1 cellular context compared by ENCODE assay signal in the genomic region with DNA sequence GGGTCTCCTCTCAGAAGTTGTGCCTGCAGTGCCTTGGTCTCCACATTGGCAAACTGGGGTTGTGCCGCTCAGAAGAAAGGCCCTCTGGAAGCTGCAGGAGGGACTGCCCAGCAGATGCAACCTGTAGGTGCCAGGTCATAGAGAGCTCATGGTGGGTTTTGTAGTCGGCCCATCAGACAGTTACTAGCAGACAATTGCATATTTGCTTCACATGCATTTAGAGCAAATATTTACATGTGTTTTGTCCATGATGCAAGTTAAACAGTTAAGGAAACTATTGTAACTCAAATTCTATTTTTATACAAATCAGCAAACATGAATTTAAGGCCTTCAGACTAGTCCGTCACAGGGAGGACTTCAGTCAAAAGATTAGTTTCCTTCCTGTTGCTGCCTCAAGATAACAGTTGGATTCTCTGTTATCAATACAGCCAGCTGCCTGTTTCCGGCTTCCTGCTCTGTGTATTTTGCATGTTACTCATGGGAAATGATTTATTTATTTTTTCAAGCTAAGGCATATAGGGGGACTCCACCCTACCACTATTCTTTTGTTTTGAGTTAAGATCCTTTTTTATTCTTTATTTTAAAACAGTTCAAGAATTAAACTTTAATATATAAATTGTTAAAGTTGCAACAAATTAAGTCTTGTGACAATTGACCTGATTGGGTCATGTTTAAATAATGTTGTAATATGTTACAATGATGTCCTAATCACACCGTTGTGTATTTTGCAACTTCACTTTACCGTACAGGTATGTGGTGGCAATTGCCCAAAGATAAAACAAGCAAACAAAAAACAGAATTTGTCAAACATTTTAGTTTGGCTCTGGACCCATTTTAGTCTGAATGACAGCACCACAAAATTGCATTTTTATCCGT.
TF ChIP-seq lines count a peak whose summit lies in the region.

No MANE protein-coding gene starts in this region.

TF ChIP-seq in K562, 482 proteins besides CTCF, POLR2A, EP300 and RAD21 (continued from another document and continues in another):
- TF ChIP-seq, protein P1, sequence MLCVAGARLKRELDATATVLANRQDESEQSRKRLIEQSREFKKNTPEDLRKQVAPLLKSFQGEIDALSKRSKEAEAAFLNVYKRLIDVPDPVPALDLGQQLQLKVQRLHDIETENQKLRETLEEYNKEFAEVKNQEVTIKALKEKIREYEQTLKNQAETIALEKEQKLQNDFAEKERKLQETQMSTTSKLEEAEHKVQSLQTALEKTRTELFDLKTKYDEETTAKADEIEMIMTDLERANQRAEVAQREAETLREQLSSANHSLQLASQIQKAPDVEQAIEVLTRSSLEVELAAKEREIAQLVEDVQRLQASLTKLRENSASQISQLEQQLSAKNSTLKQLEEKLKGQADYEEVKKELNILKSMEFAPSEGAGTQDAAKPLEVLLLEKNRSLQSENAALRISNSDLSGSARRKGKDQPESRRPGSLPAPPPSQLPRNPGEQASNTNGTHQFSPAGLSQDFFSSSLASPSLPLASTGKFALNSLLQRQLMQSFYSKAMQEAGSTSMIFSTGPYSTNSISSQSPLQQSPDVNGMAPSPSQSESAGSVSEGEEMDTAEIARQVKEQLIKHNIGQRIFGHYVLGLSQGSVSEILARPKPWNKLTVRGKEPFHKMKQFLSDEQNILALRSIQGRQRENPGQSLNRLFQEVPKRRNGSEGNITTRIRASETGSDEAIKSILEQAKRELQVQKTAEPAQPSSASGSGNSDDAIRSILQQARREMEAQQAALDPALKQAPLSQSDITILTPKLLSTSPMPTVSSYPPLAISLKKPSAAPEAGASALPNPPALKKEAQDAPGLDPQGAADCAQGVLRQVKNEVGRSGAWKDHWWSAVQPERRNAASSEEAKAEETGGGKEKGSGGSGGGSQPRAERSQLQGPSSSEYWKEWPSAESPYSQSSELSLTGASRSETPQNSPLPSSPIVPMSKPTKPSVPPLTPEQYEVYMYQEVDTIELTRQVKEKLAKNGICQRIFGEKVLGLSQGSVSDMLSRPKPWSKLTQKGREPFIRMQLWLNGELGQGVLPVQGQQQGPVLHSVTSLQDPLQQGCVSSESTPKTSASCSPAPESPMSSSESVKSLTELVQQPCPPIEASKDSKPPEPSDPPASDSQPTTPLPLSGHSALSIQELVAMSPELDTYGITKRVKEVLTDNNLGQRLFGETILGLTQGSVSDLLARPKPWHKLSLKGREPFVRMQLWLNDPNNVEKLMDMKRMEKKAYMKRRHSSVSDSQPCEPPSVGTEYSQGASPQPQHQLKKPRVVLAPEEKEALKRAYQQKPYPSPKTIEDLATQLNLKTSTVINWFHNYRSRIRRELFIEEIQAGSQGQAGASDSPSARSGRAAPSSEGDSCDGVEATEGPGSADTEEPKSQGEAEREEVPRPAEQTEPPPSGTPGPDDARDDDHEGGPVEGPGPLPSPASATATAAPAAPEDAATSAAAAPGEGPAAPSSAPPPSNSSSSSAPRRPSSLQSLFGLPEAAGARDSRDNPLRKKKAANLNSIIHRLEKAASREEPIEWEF (CRISPR knock-in tag; IDR thresholded peaks at IDR 0.05): 0 out of 2 replicates have a peak, but pooled peaks have one; percentile 48
- TF ChIP-seq NR2C2 (CRISPR knock-in tag; IDR thresholded peaks at IDR 0.05): no peak
- TF ChIP-seq NR2C2 (tag; IDR thresholded peaks at IDR 0.05): peak; percentile 56
- no peak for TF ChIP-seq POLR3A (IDR thresholded peaks at IDR 0.05; ENCODE audit: borderline replicate concordance, extremely low read depth, insufficient read depth, insufficient read length)
- TF ChIP-seq HNRNPH1 (optimal IDR thresholded peaks at IDR 0.05; ENCODE audit: low read depth, low read length): no peak
- no peak for TF ChIP-seq ZNF124 (CRISPR knock-in tag; IDR thresholded peaks at IDR 0.05)
- TF ChIP-seq MXI1 (IDR thresholded peaks at IDR 0.05; ENCODE audit: low read depth, low read length): peak; percentile 62; the same call in 1 of the 2 replicates
- TF ChIP-seq MCM5 (IDR thresholded peaks at IDR 0.05; ENCODE audit: low read depth): no peak
- TF ChIP-seq ZNF699 (CRISPR knock-in tag; IDR thresholded peaks at IDR 0.05; ENCODE audit: insufficient replicate concordance): no peak
- TF ChIP-seq, protein P2, sequence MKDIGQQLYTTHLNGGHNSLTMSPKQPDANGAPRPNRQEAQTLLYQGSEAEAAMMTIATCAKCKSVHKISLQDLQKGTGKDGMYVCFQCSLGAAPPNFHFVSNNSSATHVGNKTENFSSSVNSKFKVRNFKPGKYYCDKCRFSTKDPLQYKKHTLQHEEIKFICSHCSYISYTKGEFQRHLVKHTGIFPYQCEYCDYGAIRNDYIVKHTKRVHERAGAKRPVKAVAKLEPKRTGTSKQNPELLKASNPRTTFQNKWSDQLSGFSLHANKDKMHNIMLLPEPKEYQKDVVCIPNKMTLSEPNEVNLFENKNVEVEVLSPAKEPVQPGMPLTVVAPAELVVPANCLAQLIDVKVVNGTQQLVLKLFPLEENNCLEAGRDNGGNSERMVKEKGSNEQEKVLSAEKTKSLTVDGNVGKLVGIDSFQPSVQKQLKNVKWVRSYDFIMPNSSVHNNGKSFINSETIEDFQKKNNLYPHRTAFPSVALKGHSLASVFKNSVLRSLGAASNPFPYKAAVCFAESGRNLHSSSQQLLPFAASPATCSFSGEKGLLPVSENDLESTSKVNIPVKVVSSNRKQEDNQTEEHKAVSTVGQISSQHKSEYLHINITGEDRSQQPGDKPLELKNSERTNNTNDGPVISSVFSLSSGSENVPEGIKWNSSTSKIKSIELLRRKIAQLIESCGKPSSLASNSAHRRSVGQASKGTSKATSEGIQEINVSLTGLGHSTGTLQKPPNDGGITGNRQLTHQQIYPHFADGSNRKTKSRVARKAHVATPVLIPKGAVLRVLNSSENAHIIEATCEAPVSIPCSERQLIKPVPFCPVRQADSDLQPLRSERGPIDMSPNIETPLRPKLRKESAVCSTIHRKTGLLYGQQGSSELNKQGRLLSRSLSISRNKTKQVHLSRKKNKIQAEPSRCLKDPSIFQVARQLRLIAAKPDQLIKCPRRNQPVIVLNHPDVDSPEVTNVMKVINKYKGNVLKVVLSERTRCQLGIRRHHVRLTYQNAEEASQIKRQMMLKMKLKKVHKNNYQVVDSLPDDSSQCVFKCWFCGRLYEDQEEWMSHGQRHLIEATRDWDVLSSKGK (CRISPR knock-in tag; IDR thresholded peaks at IDR 0.05): no peak
- peak; percentile 98 to 99 for TF ChIP-seq ETV6 (IDR thresholded peaks at IDR 0.05; ENCODE audit: borderline replicate concordance in 1 of 2, low read depth in 2 of 2, low read length in 1 of 2)
- no peak for TF ChIP-seq ETV6 (CRISPR knock-in tag; IDR thresholded peaks at IDR 0.05; ENCODE audit: borderline replicate concordance)
- 0 out of 2 replicates have a peak, but pooled peaks have one; percentile 64 for TF ChIP-seq HEY1 (CRISPR knock-in tag; IDR thresholded peaks at IDR 0.05; ENCODE audit: borderline replicate concordance)
- TF ChIP-seq ZNF3 (CRISPR knock-in tag; IDR thresholded peaks at IDR 0.05): no peak
- no peak; the same call in 1 of the 2 replicates for TF ChIP-seq ZNF583 (CRISPR knock-in tag; IDR thresholded peaks at IDR 0.05)
- no peak for TF ChIP-seq ZNF551 (CRISPR knock-in tag; IDR thresholded peaks at IDR 0.05)
- TF ChIP-seq, protein P3, sequence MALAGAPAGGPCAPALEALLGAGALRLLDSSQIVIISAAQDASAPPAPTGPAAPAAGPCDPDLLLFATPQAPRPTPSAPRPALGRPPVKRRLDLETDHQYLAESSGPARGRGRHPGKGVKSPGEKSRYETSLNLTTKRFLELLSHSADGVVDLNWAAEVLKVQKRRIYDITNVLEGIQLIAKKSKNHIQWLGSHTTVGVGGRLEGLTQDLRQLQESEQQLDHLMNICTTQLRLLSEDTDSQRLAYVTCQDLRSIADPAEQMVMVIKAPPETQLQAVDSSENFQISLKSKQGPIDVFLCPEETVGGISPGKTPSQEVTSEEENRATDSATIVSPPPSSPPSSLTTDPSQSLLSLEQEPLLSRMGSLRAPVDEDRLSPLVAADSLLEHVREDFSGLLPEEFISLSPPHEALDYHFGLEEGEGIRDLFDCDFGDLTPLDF (CRISPR knock-in tag; IDR thresholded peaks at IDR 0.05): no peak
- TF ChIP-seq, protein P4, sequence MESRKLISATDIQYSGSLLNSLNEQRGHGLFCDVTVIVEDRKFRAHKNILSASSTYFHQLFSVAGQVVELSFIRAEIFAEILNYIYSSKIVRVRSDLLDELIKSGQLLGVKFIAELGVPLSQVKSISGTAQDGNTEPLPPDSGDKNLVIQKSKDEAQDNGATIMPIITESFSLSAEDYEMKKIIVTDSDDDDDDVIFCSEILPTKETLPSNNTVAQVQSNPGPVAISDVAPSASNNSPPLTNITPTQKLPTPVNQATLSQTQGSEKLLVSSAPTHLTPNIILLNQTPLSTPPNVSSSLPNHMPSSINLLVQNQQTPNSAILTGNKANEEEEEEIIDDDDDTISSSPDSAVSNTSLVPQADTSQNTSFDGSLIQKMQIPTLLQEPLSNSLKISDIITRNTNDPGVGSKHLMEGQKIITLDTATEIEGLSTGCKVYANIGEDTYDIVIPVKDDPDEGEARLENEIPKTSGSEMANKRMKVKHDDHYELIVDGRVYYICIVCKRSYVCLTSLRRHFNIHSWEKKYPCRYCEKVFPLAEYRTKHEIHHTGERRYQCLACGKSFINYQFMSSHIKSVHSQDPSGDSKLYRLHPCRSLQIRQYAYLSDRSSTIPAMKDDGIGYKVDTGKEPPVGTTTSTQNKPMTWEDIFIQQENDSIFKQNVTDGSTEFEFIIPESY (CRISPR knock-in tag; IDR thresholded peaks at IDR 0.05): no peak
- TF ChIP-seq ZC3H8 (IDR thresholded peaks at IDR 0.05): no peak
- TF ChIP-seq HCFC1 (IDR thresholded peaks at IDR 0.05; ENCODE audit: low read depth, low read length): no peak
- TF ChIP-seq HOXB6 (CRISPR knock-in tag; IDR thresholded peaks at IDR 0.05; ENCODE audit: borderline replicate concordance): no peak
- TF ChIP-seq FUS (optimal IDR thresholded peaks at IDR 0.05; ENCODE audit: low read depth, low read length): no peak
- TF ChIP-seq RBM22 (IDR thresholded peaks at IDR 0.05; ENCODE audit: low read depth, low read length, poor library complexity, severe bottlenecking): no peak
- no peak for TF ChIP-seq CCAR2 (IDR thresholded peaks at IDR 0.05; ENCODE audit: low read depth, low read length)
- TF ChIP-seq HNRNPL (IDR thresholded peaks at IDR 0.05; ENCODE audit: low read depth, low read length): no peak
- no peak for TF ChIP-seq KLF6 (CRISPR knock-in tag; IDR thresholded peaks at IDR 0.05; ENCODE audit: borderline replicate concordance)
- TF ChIP-seq RBFOX2 (IDR thresholded peaks at IDR 0.05; ENCODE audit: low read depth, low read length): no peak
- TF ChIP-seq ZNF668 (CRISPR knock-in tag; IDR thresholded peaks at IDR 0.05): no peak
- TF ChIP-seq ZNF239 (CRISPR knock-in tag; IDR thresholded peaks at IDR 0.05): no peak
- TF ChIP-seq, protein P5, sequence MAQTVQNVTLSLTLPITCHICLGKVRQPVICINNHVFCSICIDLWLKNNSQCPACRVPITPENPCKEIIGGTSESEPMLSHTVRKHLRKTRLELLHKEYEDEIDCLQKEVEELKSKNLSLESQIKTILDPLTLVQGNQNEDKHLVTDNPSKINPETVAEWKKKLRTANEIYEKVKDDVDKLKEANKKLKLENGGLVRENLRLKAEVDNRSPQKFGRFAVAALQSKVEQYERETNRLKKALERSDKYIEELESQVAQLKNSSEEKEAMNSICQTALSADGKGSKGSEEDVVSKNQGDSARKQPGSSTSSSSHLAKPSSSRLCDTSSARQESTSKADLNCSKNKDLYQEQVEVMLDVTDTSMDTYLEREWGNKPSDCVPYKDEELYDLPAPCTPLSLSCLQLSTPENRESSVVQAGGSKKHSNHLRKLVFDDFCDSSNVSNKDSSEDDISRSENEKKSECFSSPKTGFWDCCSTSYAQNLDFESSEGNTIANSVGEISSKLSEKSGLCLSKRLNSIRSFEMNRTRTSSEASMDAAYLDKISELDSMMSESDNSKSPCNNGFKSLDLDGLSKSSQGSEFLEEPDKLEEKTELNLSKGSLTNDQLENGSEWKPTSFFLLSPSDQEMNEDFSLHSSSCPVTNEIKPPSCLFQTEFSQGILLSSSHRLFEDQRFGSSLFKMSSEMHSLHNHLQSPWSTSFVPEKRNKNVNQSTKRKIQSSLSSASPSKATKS (CRISPR knock-in tag; IDR thresholded peaks at IDR 0.05): no peak
- TF ChIP-seq, protein P6, sequence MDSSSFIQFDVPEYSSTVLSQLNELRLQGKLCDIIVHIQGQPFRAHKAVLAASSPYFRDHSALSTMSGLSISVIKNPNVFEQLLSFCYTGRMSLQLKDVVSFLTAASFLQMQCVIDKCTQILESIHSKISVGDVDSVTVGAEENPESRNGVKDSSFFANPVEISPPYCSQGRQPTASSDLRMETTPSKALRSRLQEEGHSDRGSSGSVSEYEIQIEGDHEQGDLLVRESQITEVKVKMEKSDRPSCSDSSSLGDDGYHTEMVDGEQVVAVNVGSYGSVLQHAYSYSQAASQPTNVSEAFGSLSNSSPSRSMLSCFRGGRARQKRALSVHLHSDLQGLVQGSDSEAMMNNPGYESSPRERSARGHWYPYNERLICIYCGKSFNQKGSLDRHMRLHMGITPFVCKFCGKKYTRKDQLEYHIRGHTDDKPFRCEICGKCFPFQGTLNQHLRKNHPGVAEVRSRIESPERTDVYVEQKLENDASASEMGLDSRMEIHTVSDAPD (CRISPR knock-in tag; IDR thresholded peaks at IDR 0.05): no peak
- TF ChIP-seq, protein P7, sequence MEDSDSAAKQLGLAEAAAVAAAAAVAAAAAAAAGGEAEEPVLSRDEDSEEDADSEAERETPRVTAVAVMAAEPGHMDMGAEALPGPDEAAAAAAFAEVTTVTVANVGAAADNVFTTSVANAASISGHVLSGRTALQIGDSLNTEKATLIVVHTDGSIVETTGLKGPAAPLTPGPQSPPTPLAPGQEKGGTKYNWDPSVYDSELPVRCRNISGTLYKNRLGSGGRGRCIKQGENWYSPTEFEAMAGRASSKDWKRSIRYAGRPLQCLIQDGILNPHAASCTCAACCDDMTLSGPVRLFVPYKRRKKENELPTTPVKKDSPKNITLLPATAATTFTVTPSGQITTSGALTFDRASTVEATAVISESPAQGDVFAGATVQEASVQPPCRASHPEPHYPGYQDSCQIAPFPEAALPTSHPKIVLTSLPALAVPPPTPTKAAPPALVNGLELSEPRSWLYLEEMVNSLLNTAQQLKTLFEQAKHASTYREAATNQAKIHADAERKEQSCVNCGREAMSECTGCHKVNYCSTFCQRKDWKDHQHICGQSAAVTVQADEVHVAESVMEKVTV (CRISPR knock-in tag; IDR thresholded peaks at IDR 0.05): no peak
- peak; percentile 79 for TF ChIP-seq MBD2 (IDR thresholded peaks at IDR 0.05; ENCODE audit: borderline replicate concordance, low read depth)
- no peak for TF ChIP-seq ZNF165 (CRISPR knock-in tag; IDR thresholded peaks at IDR 0.05; ENCODE audit: borderline replicate concordance)
- peak; percentile 73; the same call in 1 of the 2 replicates for TF ChIP-seq ZKSCAN8 (CRISPR knock-in tag; IDR thresholded peaks at IDR 0.05)
- TF ChIP-seq, protein P8, sequence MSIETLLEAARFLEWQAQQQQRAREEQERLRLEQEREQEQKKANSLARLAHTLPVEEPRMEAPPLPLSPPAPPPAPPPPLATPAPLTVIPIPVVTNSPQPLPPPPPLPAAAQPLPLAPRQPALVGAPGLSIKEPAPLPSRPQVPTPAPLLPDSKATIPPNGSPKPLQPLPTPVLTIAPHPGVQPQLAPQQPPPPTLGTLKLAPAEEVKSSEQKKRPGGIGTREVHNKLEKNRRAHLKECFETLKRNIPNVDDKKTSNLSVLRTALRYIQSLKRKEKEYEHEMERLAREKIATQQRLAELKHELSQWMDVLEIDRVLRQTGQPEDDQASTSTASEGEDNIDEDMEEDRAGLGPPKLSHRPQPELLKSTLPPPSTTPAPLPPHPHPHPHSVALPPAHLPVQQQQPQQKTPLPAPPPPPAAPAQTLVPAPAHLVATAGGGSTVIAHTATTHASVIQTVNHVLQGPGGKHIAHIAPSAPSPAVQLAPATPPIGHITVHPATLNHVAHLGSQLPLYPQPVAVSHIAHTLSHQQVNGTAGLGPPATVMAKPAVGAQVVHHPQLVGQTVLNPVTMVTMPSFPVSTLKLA (conservative IDR thresholded peaks at IDR 0.05): peak; percentile 59 to 65
- TF ChIP-seq KDM2B (CRISPR knock-in tag; IDR thresholded peaks at IDR 0.05): no peak
- no peak for TF ChIP-seq TAF1 (IDR thresholded peaks at IDR 0.05; ENCODE audit: control insufficient read depth, extremely low read depth, insufficient read depth, low read length, severe bottlenecking)
- no peak for TF ChIP-seq PURB (CRISPR knock-in tag; IDR thresholded peaks at IDR 0.05; ENCODE audit: low read depth)
- no peak for TF ChIP-seq STAT5B (CRISPR knock-in tag; IDR thresholded peaks at IDR 0.05)
